Comparison of ENCODE assay signal across 20 cellular contexts in genomic region chr18:49112031-49112430, GRCh38.
"Had no signal": no experiment of that assay in that cellular context is flagged by ENCODE, and none has a peak within 500 bp of the region (broad histone marks: within the 10 kb centered on the region; RNA-seq: fewer than 3 reads in every experiment).

No MANE protein-coding gene starts in this region.

- H3K27ac Mint-ChIP-seq: naive thymus-derived CD4-positive, alpha-beta T cell; nephron progenitor cell; stimulated activated naive B cell treated with anti-CD40 and anti-IgM and Interleukin-4, amounts not matched to agents 10 μg/mL and 1 μg/mL and 100 μg/mL, for 72 hours; stimulated activated naive CD8-positive, alpha-beta T cell treated with anti-CD3 and anti-CD28 coated beads, Interleukin-15, amount 100 ng/mL, for 72 hours had no signal

- H3K9me3 ChIP-seq: esophagus muscularis mucosa, gastrocnemius medialis, prostate gland, right lobe of liver, testis, tibial nerve had no signal

- DNase-seq: effector memory CD4-positive, alpha-beta T cell; gastrocnemius medialis; heart right ventricle; hypothalamus; kidney glomerular epithelial cell; naive thymus-derived CD4-positive, alpha-beta T cell; nephron progenitor cell; right lobe of liver; spleen; stimulated activated CD4-positive, alpha-beta T cell treated with anti-CD3 and anti-CD28 coated beads, Interleukin-15, amount 100 ng/mL, for 24 hours; stimulated activated CD4-positive, alpha-beta T cell treated with anti-CD3 and anti-CD28 coated beads, Interleukin-1b, Interleukin-23, amount 100 ng/mL, for 48 hours; stimulated activated CD4-positive, alpha-beta T cell treated with anti-CD3 and anti-CD28 coated beads, Interleukin-4, amount 100 ng/mL, for 4 hours; stimulated activated naive B cell treated with anti-CD40 and anti-IgM and Interleukin-4, amounts not matched to agents 10 μg/mL and 1 μg/mL and 100 μg/mL, for 72 hours; stimulated activated naive CD8-positive, alpha-beta T cell treated with anti-CD3 and anti-CD28 coated beads, Interleukin-15, amount 100 ng/mL, for 72 hours; testis had no signal

- H3K9ac ChIP-seq: parathyroid adenoma had no signal

- H3K27me3 Mint-ChIP-seq: naive thymus-derived CD4-positive, alpha-beta T cell; stimulated activated naive B cell treated with anti-CD40 and anti-IgM and Interleukin-4, amounts not matched to agents 10 μg/mL and 1 μg/mL and 100 μg/mL, for 72 hours; stimulated activated naive CD8-positive, alpha-beta T cell treated with anti-CD3 and anti-CD28 coated beads, Interleukin-15, amount 100 ng/mL, for 72 hours had no signal

- H3K27me3 ChIP-seq: esophagus muscularis mucosa, gastrocnemius medialis, heart right ventricle, right lobe of liver, spleen, testis, tibial nerve had no signal

- H3K36me3 ChIP-seq: gastrocnemius medialis, prostate gland, right lobe of liver had no signal

- H3K4me1 ChIP-seq: esophagus muscularis mucosa, gastrocnemius medialis, heart right ventricle, prostate gland, right lobe of liver, spleen, testis, tibial nerve had no signal

- H3K4me1 Mint-ChIP-seq: nephron progenitor cell; stimulated activated naive B cell treated with anti-CD40 and anti-IgM and Interleukin-4, amounts not matched to agents 10 μg/mL and 1 μg/mL and 100 μg/mL, for 72 hours; stimulated activated naive CD8-positive, alpha-beta T cell treated with anti-CD3 and anti-CD28 coated beads, Interleukin-15, amount 100 ng/mL, for 72 hours had no signal

- H3K79me2 ChIP-seq: parathyroid adenoma had no signal

- ATAC-seq: gastrocnemius medialis; heart right ventricle; naive thymus-derived CD4-positive, alpha-beta T cell; right lobe of liver; stimulated activated naive B cell treated with anti-CD40 and anti-IgM and Interleukin-4, amounts not matched to agents 10 μg/mL and 1 μg/mL and 100 μg/mL, for 72 hours; stimulated activated naive CD8-positive, alpha-beta T cell treated with anti-CD3 and anti-CD28 coated beads, Interleukin-15, amount 100 ng/mL, for 72 hours had no signal

- H3K4me3 ChIP-seq: esophagus muscularis mucosa, gastrocnemius medialis, heart right ventricle, prostate gland, right lobe of liver, spleen, testis, tibial nerve had no signal

- H3K27ac ChIP-seq: epithelial cell of prostate, esophagus muscularis mucosa, gastrocnemius medialis, heart right ventricle, parathyroid adenoma, prostate gland, right lobe of liver, spleen, testis, tibial nerve had no signal

- H3K4me3 Mint-ChIP-seq: naive thymus-derived CD4-positive, alpha-beta T cell; nephron progenitor cell; stimulated activated naive B cell treated with anti-CD40 and anti-IgM and Interleukin-4, amounts not matched to agents 10 μg/mL and 1 μg/mL and 100 μg/mL, for 72 hours; stimulated activated naive CD8-positive, alpha-beta T cell treated with anti-CD3 and anti-CD28 coated beads, Interleukin-15, amount 100 ng/mL, for 72 hours had no signal
